ENCODE assay signal across 9 cellular contexts in the genomic region with DNA sequence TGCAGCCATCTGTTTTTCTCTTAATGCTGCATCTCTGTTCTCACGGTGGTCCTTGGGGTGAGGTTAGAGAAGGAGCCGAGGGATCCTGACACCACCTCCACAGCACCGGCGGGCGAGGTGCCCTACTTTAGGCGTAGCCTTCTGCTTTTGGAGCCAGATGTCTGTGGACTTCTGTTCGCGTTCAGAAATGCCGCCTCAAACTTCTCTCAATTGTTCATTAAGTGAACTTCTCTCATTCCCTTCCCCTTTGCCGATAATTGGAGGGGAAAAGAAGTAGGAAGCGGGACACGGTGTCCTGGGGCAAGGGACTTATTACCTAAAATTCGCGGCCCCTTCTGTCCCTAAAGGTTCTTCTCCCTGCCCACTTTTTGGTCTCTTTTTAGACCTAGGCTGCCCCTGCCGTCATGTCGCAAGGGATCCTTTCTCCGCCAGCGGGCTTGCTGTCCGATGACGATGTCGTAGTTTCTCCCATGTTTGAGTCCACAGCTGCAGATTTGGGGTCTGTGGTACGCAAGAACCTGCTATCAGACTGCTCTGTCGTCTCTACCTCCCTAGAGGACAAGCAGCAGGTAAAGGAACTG. TPM values are rescaled to one million over a fixed set of nuclear protein-coding genes. Genes with fewer than 3 reads are reported as not detected.
DNase-seq lines count a peak whose midpoint lies in the region; ATAC-seq and TF ChIP-seq lines count a peak whose summit lies in the region.
"Had no signal": no experiment of that assay in that cellular context is flagged by ENCODE, and none has a peak within 500 bp of the region (broad histone marks: within the 10 kb centered on the region; RNA-seq: fewer than 3 reads in every experiment).

No MANE protein-coding gene starts in this region.

- H3K79me2 ChIP-seq in GM23338 (replicated peaks; ENCODE audit: insufficient read depth) = peaks cover 56% of the 10 kb centered on the region

- peak; percentile 34 for ATAC-seq in GM23338
- no peak for ATAC-seq in HG02623 (IDR thresholded peaks at IDR 0.05; ENCODE audit: unreplicated experiment)
- no peak for ATAC-seq in GM18505 (IDR thresholded peaks at IDR 0.05; ENCODE audit: unreplicated experiment)

- no peak for TF ChIP-seq POLR2A in GM18505 (IDR thresholded peaks at IDR 0.05; ENCODE audit: borderline replicate concordance, extremely low read depth, insufficient read depth, insufficient read length)

- H3K4me3 Mint-ChIP-seq in GM23338 (no peak overlapping the region), progenitor cell of endocrine pancreas (ENCODE audit: low read depth) (no peak overlapping the region)
- H3K4me3 Mint-ChIP-seq: nephron had no signal

- H3K4me2 ChIP-seq in GM23338 = peak overlapping the region; percentile 87

- H3K27me3 Mint-ChIP-seq in GM23338 (ENCODE audit: insufficient read depth, low read depth, poor library complexity) = peaks cover 6% of the 10 kb centered on the region
- H3K27me3 Mint-ChIP-seq in progenitor cell of endocrine pancreas = no peaks in the 10 kb centered on the region

- H3K9me3 ChIP-seq in AG04450 (ENCODE audit: control insufficient read depth, insufficient read depth, low read length) = no peaks in the 10 kb centered on the region

- H3K9me3 Mint-ChIP-seq in GM23338 (no peaks in the 10 kb centered on the region), progenitor cell of endocrine pancreas (ENCODE audit: low read depth) (no peaks in the 10 kb centered on the region)
- H3K9me3 Mint-ChIP-seq: nephron had no signal

- H3K27ac ChIP-seq in AG04450 (ENCODE audit: low read depth, low read length) (peak overlapping the region; percentile 3), GM23338 (ENCODE audit: low read depth) (peak overlapping the region; percentile 80)

- peaks cover 12% of the 10 kb centered on the region for H3K4me1 ChIP-seq in GM23338 (ENCODE audit: insufficient read depth)

- H3K27ac Mint-ChIP-seq in GM23338 (no peak overlapping the region), progenitor cell of endocrine pancreas (no peak overlapping the region)

- H3K27me3 ChIP-seq in AG04450 (ENCODE audit: control insufficient read depth, insufficient read depth, low read length) (no peaks in the 10 kb centered on the region), GM23338 (ENCODE audit: insufficient read depth) (no peaks in the 10 kb centered on the region), kidney epithelial cell (ENCODE audit: control insufficient read depth, insufficient read depth, low read length) (no peaks in the 10 kb centered on the region)

- H3K36me3 ChIP-seq in GM23338 (ENCODE audit: insufficient read depth) = peaks cover 45% of the 10 kb centered on the region
- H3K36me3 ChIP-seq in kidney epithelial cell (ENCODE audit: control insufficient read depth, insufficient read depth, low read length) = no peaks in the 10 kb centered on the region

- TF ChIP-seq CTCF in AG04450 (IDR thresholded peaks at IDR 0.05; ENCODE audit: low read depth, low read length) = no peak
- TF ChIP-seq CTCF in GM23338 (conservative IDR thresholded peaks at IDR 0.05; ENCODE audit: low read depth in 2 of 2) = no peak
- TF ChIP-seq CTCF in WI38 (IDR thresholded peaks at IDR 0.05; ENCODE audit: low read depth, low read length) = no peak
- TF ChIP-seq CTCF in kidney epithelial cell (IDR thresholded peaks at IDR 0.05; ENCODE audit: insufficient read depth, low read length, poor library complexity, severe bottlenecking) = no peak
- TF ChIP-seq CTCF in progenitor cell of endocrine pancreas (IDR thresholded peaks at IDR 0.05; ENCODE audit: unreplicated experiment) = no peak

- H3K9me2 ChIP-seq in GM23338 (ENCODE audit: insufficient read depth) = no peaks in the 10 kb centered on the region

- H3K4me3 ChIP-seq in AG04450 (ENCODE audit: low read depth, low read length) (peak overlapping the region; percentile 99), GM23338 (peak overlapping the region; percentile 73), WI38 (ENCODE audit: low read depth, low read length) (peak overlapping the region; percentile 87), kidney epithelial cell (ENCODE audit: low read depth, low read length) (peak overlapping the region; percentile 74)

- no peaks in the 10 kb centered on the region; the same call in 1 of the 2 replicates for H4K20me1 ChIP-seq in GM23338 (replicated peaks; ENCODE audit: insufficient read depth)

- 0 out of 2 replicates have a peak, but pooled peaks cover 6% of the 10 kb centered on the region for H3F3A ChIP-seq in GM23338 (replicated peaks; ENCODE audit: low read depth)

- H2AFZ ChIP-seq in GM23338 = peak overlapping the region; percentile 64

- H3K4me1 Mint-ChIP-seq in GM23338 (peaks cover 2% of the 10 kb centered on the region; the same call in 2 of the 3 replicates), progenitor cell of endocrine pancreas (ENCODE audit: low read depth) (peaks cover 4% of the 10 kb centered on the region)

- H3K36me3 Mint-ChIP-seq in GM23338 (ENCODE audit: low read depth) (peaks cover 62% of the 10 kb centered on the region), progenitor cell of endocrine pancreas (ENCODE audit: insufficient read depth) (peaks cover 6% of the 10 kb centered on the region)

- CTCF ChIA-PET in AG04450 (lab: Charles Lee) = interaction anchor here (0.6 to 1.4 kb wide), 8 partner anchors 9 to 323 kb away, joined by 3 to 10 read pairs (median 3); partner anchors contain the start of gene KDM3B

- DNase-seq in AG04450 (ENCODE audit: low read depth, low spot score) = no peak
- DNase-seq in GM23338 (ENCODE audit: low spot score) = peak; percentile 31
- DNase-seq in kidney epithelial cell (ENCODE audit: low read depth) = no peak
- DNase-seq in amygdala (lab: John Stamatoyannopoulos, UW) = no peak
- no peak for DNase-seq in progenitor cell of endocrine pancreas (ENCODE audit: low spot score, unreplicated experiment)

- POLR2A ChIA-PET in AG04450 (lab: Yijun Ruan, JAX) = interaction anchor here (0.6 to 2.1 kb wide), 4 partner anchors 12 to 263 kb away, joined by 3 to 10 read pairs (median 7); partner anchors contain the start of genes CDC23 and FAM53C

TF ChIP-seq in GM23338, 12 proteins besides CTCF, POLR2A, EP300 and RAD21 (continues in another document):
- no peak for TF ChIP-seq ETS1 (IDR thresholded peaks at IDR 0.05)

RNA-seq across cellular contexts. Expression of gene KIF20A, which starts 0.5 kb away (rescaled TPM):
- 21.8 and 25.4 TPM in 2 replicates for polyA plus RNA-seq in AG04450 (2011; rRNA removed)
- 41.6 and 56.8 TPM in 2 replicates for polyA minus RNA-seq in AG04450 (2011; rRNA and poly(A)+ RNA removed)
- total RNA-seq in GM23338 (2014; rRNA removed; shearing (Covaris generic)) = 60.4 and 64.9 TPM in 2 replicates
- 35.8 and 41.0 TPM in 2 replicates for polyA plus RNA-seq in GM23338 (2016; fragmentation: Nextera tagmentation; extraction: Ambion mirVana)
- total RNA-seq in kidney epithelial cell = 4.4 and 4.6 TPM in 2 replicates
- total RNA-seq in progenitor cell of endocrine pancreas = 26.7 and 28.8 TPM in 2 replicates

RNA-seq across cellular contexts. Expression of gene BRD8, which starts 0.9 kb away (rescaled TPM):
- 59.6 and 72.2 TPM in 2 replicates for polyA plus RNA-seq in AG04450 (2011; rRNA removed)
- 47.4 and 49.3 TPM in 2 replicates for polyA minus RNA-seq in AG04450 (2011; rRNA and poly(A)+ RNA removed)
- 39.1 and 45.8 TPM in 2 replicates for total RNA-seq in GM23338 (2014; rRNA removed; shearing (Covaris generic))
- polyA plus RNA-seq in GM23338 (2016; fragmentation: Nextera tagmentation; extraction: Ambion mirVana) = 109 and 117 TPM in 2 replicates
- 21.2 and 21.5 TPM in 2 replicates for total RNA-seq in kidney epithelial cell
- 141 and 151 TPM in 2 replicates for total RNA-seq in progenitor cell of endocrine pancreas

RNA-seq across cellular contexts. Expression of gene CDC23, which starts 33.8 kb away (rescaled TPM):
- polyA plus RNA-seq in AG04450 (2011; rRNA removed) (30.4 and 38.1 TPM in 2 replicates), GM23338 (2016; fragmentation: Nextera tagmentation; extraction: Ambion mirVana) (20.2 and 28.0 TPM in 2 replicates)
- 18.9 and 24.3 TPM in 2 replicates for polyA minus RNA-seq in AG04450 (2011; rRNA and poly(A)+ RNA removed)
- 43.3 and 45.9 TPM in 2 replicates for total RNA-seq in GM23338 (2014; rRNA removed; shearing (Covaris generic))
- total RNA-seq in kidney epithelial cell (23.8 and 27.0 TPM in 2 replicates), progenitor cell of endocrine pancreas (47.1 and 53.3 TPM in 2 replicates)

RNA-seq across cellular contexts. Expression of gene NME5, which starts 40.1 kb away (rescaled TPM):
- polyA plus RNA-seq in AG04450 (2011; rRNA removed) (0.35 and 0.43 TPM in 2 replicates), GM23338 (2016; fragmentation: Nextera tagmentation; extraction: Ambion mirVana) (0.45 and 1.1 TPM in 2 replicates)
- polyA minus RNA-seq in AG04450 (2011; rRNA and poly(A)+ RNA removed) = not detected in 2 replicates
- not detected in 2 replicates for total RNA-seq in GM23338 (2014; rRNA removed; shearing (Covaris generic))
- total RNA-seq in kidney epithelial cell (4.6 and 7.9 TPM in 2 replicates), progenitor cell of endocrine pancreas (9.9 and 11.0 TPM in 2 replicates)
